8 cellular contexts compared by ENCODE assay signal in the genomic region with DNA sequence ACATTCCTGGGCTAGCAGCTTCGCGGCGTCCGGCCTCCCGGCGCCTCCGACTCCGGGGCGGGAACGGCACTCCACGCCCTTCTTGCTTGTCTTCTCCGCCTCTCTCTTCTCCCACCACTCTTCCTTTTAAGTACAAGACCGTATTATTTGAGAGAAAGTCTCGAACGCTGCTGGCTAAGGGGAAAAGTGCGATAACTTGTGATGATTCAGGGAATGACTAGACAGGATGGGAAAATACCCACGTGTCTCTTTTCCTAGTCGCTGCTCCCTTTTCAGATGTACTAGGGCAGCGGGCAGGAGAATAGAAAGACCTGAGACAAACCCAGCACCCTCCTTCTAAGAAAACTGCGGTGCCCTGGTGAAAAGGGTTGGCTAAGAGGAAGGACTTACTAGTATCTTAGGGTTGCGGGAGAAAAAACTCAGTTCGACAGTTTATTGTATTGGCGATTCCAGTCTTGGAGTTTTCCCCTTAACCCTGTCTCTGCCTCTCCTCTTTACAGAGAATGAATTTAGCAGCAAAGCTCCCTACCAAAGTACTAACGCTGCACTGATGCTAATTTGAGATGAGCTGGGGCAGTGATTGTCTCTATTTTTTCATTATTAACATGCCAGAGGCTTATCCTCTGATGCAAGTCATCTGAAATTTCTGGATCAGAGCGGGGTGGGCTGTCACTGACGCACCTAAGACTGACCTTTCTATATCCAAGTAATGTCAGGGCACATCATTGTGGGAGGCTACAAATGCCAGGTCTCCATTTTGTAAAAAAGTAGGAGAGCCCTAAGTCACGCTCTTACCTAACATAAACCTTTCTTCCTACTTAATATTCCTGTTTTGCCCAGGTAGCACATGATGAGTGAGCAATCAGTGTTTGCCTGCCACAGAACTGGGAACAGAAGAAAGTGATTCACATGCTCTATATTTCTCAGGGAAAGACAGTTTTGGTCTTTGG. TPM values are rescaled to one million over a fixed set of nuclear protein-coding genes. Genes with fewer than 3 reads are reported as not detected.
DNase-seq lines count a peak whose midpoint lies in the region; ATAC-seq and TF ChIP-seq lines count a peak whose summit lies in the region.

No MANE protein-coding gene starts in this region.

- no peaks in the 10 kb centered on the region for H3K36me3 Mint-ChIP-seq in activated CD4-positive, alpha-beta T cell treated with anti-CD3 and anti-CD28 coated beads for 36 hours (ENCODE audit: low read depth)

- peak overlapping the region; percentile 66 to 74 for H3K4me3 ChIP-seq in left lung

- H3K27me3 ChIP-seq in left lung: peaks cover 0 to 47% of the 10 kb centered on the region in 2 donors

- CTCF ChIA-PET in activated CD4-positive, alpha-beta T cell treated with anti-CD3 and anti-CD28 coated beads for 36 hours (lab: Charles Lee): no interaction called here

- intact Hi-C loops in activated CD4-positive, alpha-beta T cell treated with anti-CD3 and anti-CD28 coated beads for 36 hours (cut with DNase I, micrococcal nuclease): loop anchor here in 1 of 2 experiments (5.0 kb wide), 1 partner anchor 241 kb away; no protein-coding TSS in a partner anchor
- intact Hi-C loops in left lung (cut with DNase I): no loop called here

- no peaks in the 10 kb centered on the region for H3K9me3 Mint-ChIP-seq in activated CD4-positive, alpha-beta T cell treated with anti-CD3 and anti-CD28 coated beads for 36 hours (ENCODE audit: low read depth)

- no peak for TF ChIP-seq CTCF in left lung (IDR thresholded peaks at IDR 0.05)

- H3K27ac Mint-ChIP-seq in activated CD4-positive, alpha-beta T cell treated with anti-CD3 and anti-CD28 coated beads for 36 hours: no peak overlapping the region

- DNase-seq in activated CD4-positive, alpha-beta T cell treated with anti-CD3 and anti-CD28 coated beads for 36 hours: no peak
- DNase-seq in activated CD4-positive, alpha-beta T cell treated with anti-CD3 and anti-CD28 coated beads, Interleukin-2, amount 50 U/mL, for 4 hours: no peak
- DNase-seq in NCI-H510A (lab: John Stamatoyannopoulos, UW) (peak; percentile 11), cerebellar cortex (ENCODE audit: low spot score) (peak; percentile 62), left lung (no peak), stromal cell of bone marrow (ENCODE audit: low read depth) (peak; percentile 80)

- no peaks in the 10 kb centered on the region for H3K36me3 ChIP-seq in left lung

- peaks cover 39% of the 10 kb centered on the region for H3K27me3 Mint-ChIP-seq in activated CD4-positive, alpha-beta T cell treated with anti-CD3 and anti-CD28 coated beads for 36 hours

- POLR2A ChIA-PET in activated CD4-positive, alpha-beta T cell treated with anti-CD3 and anti-CD28 coated beads for 36 hours (lab: Charles Lee): interaction anchor here (0.6 kb wide), 2 partner anchors 9 to 143 kb away, joined by 3 to 4 read pairs; no protein-coding TSS in a partner anchor

- peaks cover 8% of the 10 kb centered on the region for H3K4me1 Mint-ChIP-seq in activated CD4-positive, alpha-beta T cell treated with anti-CD3 and anti-CD28 coated beads for 36 hours

- peaks cover 9 to 34% of the 10 kb centered on the region in 2 donors for H3K4me1 ChIP-seq in left lung

- H3K4me3 Mint-ChIP-seq in activated CD4-positive, alpha-beta T cell treated with anti-CD3 and anti-CD28 coated beads for 36 hours: peak overlapping the region; percentile 64

- ATAC-seq in activated CD4-positive, alpha-beta T cell treated with anti-CD3 and anti-CD28 coated beads for 36 hours: no peak
- ATAC-seq in left lung (peak; percentile 9), HG03175 (IDR thresholded peaks at IDR 0.05; ENCODE audit: unreplicated experiment) (no peak), GM18511 (IDR thresholded peaks at IDR 0.05; ENCODE audit: unreplicated experiment) (no peak)

- peak overlapping the region; percentile 76 to 89 for H3K27ac ChIP-seq in left lung

- H3K9me3 ChIP-seq in left lung: no peaks in the 10 kb centered on the region

RNA-seq across cellular contexts. Expression of a gene that starts 0.8 kb away (rescaled TPM):
- 10 to 100 TPM in 1 of 2 experiments, 1 to 10 TPM in 1; 7.0 to 10.1 TPM for total RNA-seq in activated CD4-positive, alpha-beta T cell treated with anti-CD3 and anti-CD28 coated beads for 36 hours
- 10 to 100 TPM; 54.6 to 70.5 TPM for total RNA-seq in left lung

Comparison
In these comparisons a context has a peak if more than half of its experiments do, and no peak if none do; other contexts are left out.
1. DNase-seq: peak in NCI-H510A (single experiment), cerebellar cortex (single experiment) and stromal cell of bone marrow (single experiment); none in activated CD4-positive, alpha-beta T cell treated with anti-CD3 and anti-CD28 coated beads for 36 hours (single experiment), activated CD4-positive, alpha-beta T cell treated with anti-CD3 and anti-CD28 coated beads, Interleukin-2, amount 50 U/mL, for 4 hours (0 of 2) and left lung (0 of 2).
2. RNA of a gene that starts 0.8 kb away (total RNA-seq): 54.6 to 70.5 TPM in left lung; 7.0 to 10.1 TPM in activated CD4-positive, alpha-beta T cell treated with anti-CD3 and anti-CD28 coated beads for 36 hours; every median in the first group is over 4 times any median in the second.